Comparison of ENCODE assay signal across 1 cellular context in the genomic region with DNA sequence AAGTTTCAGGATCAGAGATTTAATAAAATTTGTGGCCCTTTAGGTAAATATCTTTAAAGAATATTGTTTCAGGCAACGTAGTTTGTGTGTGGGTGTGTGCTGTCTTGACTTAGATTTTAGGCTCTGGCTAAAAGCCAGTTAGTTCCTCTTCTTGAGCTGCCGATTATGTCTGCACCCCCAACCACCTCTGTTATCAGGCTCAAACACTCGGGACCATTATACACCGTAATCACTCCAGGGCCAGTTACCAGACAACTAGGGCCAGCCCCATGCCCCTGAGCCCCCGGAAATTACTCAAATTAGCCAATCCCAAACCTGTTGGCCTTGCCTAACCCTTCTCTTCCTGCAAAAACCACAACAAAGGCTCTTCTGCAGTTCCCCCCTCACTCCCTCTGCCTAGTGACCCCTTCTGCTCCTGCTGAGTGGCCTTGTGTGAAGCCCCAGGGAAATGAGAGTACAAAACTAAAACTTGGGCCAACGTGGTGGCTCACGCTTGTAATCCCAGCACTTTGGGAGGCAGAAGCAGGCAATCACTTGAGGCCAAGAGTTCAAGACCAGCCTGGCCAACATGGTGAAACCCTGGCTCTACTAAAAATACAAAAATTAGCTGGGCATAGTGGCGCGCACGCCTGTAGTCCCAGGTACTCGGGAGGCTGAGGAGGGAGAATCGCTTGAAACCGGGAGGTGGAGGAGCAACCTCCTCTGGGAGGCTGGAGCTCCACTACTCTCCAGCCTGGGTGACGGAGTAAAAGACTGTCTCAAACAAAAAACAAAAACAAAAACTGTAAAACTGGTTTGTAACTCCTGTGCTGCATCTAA.
TF ChIP-seq lines count a peak whose summit lies in the region.

No MANE protein-coding gene starts in this region.

TF ChIP-seq in GM12878, 131 proteins besides CTCF, POLR2A, EP300 and RAD21 (continues in another document):
- TF ChIP-seq, protein P1, sequence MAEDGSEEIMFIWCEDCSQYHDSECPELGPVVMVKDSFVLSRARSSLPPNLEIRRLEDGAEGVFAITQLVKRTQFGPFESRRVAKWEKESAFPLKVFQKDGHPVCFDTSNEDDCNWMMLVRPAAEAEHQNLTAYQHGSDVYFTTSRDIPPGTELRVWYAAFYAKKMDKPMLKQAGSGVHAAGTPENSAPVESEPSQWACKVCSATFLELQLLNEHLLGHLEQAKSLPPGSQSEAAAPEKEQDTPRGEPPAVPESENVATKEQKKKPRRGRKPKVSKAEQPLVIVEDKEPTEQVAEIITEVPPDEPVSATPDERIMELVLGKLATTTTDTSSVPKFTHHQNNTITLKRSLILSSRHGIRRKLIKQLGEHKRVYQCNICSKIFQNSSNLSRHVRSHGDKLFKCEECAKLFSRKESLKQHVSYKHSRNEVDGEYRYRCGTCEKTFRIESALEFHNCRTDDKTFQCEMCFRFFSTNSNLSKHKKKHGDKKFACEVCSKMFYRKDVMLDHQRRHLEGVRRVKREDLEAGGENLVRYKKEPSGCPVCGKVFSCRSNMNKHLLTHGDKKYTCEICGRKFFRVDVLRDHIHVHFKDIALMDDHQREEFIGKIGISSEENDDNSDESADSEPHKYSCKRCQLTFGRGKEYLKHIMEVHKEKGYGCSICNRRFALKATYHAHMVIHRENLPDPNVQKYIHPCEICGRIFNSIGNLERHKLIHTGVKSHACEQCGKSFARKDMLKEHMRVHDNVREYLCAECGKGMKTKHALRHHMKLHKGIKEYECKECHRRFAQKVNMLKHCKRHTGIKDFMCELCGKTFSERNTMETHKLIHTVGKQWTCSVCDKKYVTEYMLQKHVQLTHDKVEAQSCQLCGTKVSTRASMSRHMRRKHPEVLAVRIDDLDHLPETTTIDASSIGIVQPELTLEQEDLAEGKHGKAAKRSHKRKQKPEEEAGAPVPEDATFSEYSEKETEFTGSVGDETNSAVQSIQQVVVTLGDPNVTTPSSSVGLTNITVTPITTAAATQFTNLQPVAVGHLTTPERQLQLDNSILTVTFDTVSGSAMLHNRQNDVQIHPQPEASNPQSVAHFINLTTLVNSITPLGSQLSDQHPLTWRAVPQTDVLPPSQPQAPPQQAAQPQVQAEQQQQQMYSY (CRISPR knock-in tag; IDR thresholded peaks at IDR 0.05) = no peak
- TF ChIP-seq, protein P2, sequence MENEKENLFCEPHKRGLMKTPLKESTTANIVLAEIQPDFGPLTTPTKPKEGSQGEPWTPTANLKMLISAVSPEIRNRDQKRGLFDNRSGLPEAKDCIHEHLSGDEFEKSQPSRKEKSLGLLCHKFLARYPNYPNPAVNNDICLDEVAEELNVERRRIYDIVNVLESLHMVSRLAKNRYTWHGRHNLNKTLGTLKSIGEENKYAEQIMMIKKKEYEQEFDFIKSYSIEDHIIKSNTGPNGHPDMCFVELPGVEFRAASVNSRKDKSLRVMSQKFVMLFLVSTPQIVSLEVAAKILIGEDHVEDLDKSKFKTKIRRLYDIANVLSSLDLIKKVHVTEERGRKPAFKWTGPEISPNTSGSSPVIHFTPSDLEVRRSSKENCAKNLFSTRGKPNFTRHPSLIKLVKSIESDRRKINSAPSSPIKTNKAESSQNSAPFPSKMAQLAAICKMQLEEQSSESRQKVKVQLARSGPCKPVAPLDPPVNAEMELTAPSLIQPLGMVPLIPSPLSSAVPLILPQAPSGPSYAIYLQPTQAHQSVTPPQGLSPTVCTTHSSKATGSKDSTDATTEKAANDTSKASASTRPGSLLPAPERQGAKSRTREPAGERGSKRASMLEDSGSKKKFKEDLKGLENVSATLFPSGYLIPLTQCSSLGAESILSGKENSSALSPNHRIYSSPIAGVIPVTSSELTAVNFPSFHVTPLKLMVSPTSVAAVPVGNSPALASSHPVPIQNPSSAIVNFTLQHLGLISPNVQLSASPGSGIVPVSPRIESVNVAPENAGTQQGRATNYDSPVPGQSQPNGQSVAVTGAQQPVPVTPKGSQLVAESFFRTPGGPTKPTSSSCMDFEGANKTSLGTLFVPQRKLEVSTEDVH (IDR thresholded peaks at IDR 0.05; ENCODE audit: low read depth, partially characterized antibody) = no peak
- TF ChIP-seq SRF (IDR thresholded peaks at IDR 0.05; ENCODE audit: low read depth in 2 of 2, low read length in 2 of 2) (0 out of 4 replicates have a peak, but pooled peaks of 1 of the 2 experiments have one; percentile 5), NR2C1 (IDR thresholded peaks at IDR 0.05) (no peak), EZH2 (IDR thresholded peaks at IDR 0.05; ENCODE audit: borderline replicate concordance, control insufficient read depth, low read depth, low read length) (no peak), ETV6 (conservative IDR thresholded peaks at IDR 0.05 in 1 of 2, IDR thresholded peaks at IDR 0.05 in 1 of 2; ENCODE audit: borderline replicate concordance in 1 of 2, low read depth in 1 of 2) (peak in 1 of 2 experiments; percentile 48; a peak in 1 of 4 replicates), SPI1 (IDR thresholded peaks at IDR 0.05; ENCODE audit: borderline replicate concordance, insufficient read depth, low read depth, low read length) (no peak), NRF1 (conservative IDR thresholded peaks at IDR 0.05; ENCODE audit: low read depth, low read length) (no peak), CEBPB (IDR thresholded peaks at IDR 0.05; ENCODE audit: borderline replicate concordance in 1 of 2, low read depth in 2 of 2, low read length in 2 of 2) (no peak), YY1 (IDR thresholded peaks at IDR 0.05; ENCODE audit: low read depth, low read length) (0 out of 2 replicates have a peak, but pooled peaks have one; percentile 25), RUNX3 (IDR thresholded peaks at IDR 0.05; ENCODE audit: low read length) (peak; percentile 97), LARP7 (IDR thresholded peaks at IDR 0.05) (no peak), ZZZ3 (IDR thresholded peaks at IDR 0.05; ENCODE audit: control insufficient read depth, insufficient read length, low read depth) (no peak), IKZF1 (conservative IDR thresholded peaks at IDR 0.05) (peak; percentile 73), KDM1A (IDR thresholded peaks at IDR 0.05; ENCODE audit: borderline replicate concordance) (no peak), SMAD1 (IDR thresholded peaks at IDR 0.05; ENCODE audit: low read depth, partially characterized antibody) (no peak), GATAD2B (conservative IDR thresholded peaks at IDR 0.05; ENCODE audit: low read depth) (peak; percentile 52), JUNB (IDR thresholded peaks at IDR 0.05) (peak; percentile 43; the same call in 1 of the 2 replicates), NBN (IDR thresholded peaks at IDR 0.05) (0 out of 2 replicates have a peak, but pooled peaks have one; percentile 25), CREM (IDR thresholded peaks at IDR 0.05; ENCODE audit: low read depth) (peak; percentile 46; the same call in 1 of the 2 replicates), RB1 (IDR thresholded peaks at IDR 0.05; ENCODE audit: borderline replicate concordance) (no peak), GABPA (IDR thresholded peaks at IDR 0.05; ENCODE audit: low read depth) (peak; percentile 46; the same call in 1 of the 2 replicates), SP1 (IDR thresholded peaks at IDR 0.05; ENCODE audit: low read depth, low read length) (peak; percentile 34)
- TF ChIP-seq, protein P3, sequence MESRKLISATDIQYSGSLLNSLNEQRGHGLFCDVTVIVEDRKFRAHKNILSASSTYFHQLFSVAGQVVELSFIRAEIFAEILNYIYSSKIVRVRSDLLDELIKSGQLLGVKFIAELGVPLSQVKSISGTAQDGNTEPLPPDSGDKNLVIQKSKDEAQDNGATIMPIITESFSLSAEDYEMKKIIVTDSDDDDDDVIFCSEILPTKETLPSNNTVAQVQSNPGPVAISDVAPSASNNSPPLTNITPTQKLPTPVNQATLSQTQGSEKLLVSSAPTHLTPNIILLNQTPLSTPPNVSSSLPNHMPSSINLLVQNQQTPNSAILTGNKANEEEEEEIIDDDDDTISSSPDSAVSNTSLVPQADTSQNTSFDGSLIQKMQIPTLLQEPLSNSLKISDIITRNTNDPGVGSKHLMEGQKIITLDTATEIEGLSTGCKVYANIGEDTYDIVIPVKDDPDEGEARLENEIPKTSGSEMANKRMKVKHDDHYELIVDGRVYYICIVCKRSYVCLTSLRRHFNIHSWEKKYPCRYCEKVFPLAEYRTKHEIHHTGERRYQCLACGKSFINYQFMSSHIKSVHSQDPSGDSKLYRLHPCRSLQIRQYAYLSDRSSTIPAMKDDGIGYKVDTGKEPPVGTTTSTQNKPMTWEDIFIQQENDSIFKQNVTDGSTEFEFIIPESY (IDR thresholded peaks at IDR 0.05) = peak; percentile 49; the same call in 1 of the 2 replicates
- TF ChIP-seq, protein P4, sequence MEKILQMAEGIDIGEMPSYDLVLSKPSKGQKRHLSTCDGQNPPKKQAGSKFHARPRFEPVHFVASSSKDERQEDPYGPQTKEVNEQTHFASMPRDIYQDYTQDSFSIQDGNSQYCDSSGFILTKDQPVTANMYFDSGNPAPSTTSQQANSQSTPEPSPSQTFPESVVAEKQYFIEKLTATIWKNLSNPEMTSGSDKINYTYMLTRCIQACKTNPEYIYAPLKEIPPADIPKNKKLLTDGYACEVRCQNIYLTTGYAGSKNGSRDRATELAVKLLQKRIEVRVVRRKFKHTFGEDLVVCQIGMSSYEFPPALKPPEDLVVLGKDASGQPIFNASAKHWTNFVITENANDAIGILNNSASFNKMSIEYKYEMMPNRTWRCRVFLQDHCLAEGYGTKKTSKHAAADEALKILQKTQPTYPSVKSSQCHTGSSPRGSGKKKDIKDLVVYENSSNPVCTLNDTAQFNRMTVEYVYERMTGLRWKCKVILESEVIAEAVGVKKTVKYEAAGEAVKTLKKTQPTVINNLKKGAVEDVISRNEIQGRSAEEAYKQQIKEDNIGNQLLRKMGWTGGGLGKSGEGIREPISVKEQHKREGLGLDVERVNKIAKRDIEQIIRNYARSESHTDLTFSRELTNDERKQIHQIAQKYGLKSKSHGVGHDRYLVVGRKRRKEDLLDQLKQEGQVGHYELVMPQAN (conservative IDR thresholded peaks at IDR 0.05) = no peak
- TF ChIP-seq, protein P5, sequence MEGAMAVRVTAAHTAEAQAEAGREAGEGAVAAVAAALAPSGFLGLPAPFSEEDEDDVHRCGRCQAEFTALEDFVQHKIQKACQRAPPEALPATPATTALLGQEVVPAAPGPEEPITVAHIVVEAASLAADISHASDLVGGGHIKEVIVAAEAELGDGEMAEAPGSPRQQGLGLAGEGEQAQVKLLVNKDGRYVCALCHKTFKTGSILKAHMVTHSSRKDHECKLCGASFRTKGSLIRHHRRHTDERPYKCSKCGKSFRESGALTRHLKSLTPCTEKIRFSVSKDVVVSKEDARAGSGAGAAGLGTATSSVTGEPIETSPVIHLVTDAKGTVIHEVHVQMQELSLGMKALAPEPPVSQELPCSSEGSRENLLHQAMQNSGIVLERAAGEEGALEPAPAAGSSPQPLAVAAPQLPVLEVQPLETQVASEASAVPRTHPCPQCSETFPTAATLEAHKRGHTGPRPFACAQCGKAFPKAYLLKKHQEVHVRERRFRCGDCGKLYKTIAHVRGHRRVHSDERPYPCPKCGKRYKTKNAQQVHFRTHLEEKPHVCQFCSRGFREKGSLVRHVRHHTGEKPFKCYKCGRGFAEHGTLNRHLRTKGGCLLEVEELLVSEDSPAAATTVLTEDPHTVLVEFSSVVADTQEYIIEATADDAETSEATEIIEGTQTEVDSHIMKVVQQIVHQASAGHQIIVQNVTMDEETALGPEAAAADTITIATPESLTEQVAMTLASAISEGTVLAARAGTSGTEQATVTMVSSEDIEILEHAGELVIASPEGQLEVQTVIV (IDR thresholded peaks at IDR 0.05; ENCODE audit: borderline replicate concordance, partially characterized antibody) = no peak
- TF ChIP-seq, protein P6, sequence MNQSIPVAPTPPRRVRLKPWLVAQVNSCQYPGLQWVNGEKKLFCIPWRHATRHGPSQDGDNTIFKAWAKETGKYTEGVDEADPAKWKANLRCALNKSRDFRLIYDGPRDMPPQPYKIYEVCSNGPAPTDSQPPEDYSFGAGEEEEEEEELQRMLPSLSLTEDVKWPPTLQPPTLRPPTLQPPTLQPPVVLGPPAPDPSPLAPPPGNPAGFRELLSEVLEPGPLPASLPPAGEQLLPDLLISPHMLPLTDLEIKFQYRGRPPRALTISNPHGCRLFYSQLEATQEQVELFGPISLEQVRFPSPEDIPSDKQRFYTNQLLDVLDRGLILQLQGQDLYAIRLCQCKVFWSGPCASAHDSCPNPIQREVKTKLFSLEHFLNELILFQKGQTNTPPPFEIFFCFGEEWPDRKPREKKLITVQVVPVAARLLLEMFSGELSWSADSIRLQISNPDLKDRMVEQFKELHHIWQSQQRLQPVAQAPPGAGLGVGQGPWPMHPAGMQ (IDR thresholded peaks at IDR 0.05; ENCODE audit: borderline replicate concordance) = no peak
- TF ChIP-seq, protein P7, sequence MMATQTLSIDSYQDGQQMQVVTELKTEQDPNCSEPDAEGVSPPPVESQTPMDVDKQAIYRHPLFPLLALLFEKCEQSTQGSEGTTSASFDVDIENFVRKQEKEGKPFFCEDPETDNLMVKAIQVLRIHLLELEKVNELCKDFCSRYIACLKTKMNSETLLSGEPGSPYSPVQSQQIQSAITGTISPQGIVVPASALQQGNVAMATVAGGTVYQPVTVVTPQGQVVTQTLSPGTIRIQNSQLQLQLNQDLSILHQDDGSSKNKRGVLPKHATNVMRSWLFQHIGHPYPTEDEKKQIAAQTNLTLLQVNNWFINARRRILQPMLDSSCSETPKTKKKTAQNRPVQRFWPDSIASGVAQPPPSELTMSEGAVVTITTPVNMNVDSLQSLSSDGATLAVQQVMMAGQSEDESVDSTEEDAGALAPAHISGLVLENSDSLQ (IDR thresholded peaks at IDR 0.05) = no peak
- TF ChIP-seq, protein P8, sequence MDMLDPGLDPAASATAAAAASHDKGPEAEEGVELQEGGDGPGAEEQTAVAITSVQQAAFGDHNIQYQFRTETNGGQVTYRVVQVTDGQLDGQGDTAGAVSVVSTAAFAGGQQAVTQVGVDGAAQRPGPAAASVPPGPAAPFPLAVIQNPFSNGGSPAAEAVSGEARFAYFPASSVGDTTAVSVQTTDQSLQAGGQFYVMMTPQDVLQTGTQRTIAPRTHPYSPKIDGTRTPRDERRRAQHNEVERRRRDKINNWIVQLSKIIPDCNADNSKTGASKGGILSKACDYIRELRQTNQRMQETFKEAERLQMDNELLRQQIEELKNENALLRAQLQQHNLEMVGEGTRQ (IDR thresholded peaks at IDR 0.05; ENCODE audit: borderline replicate concordance, low read depth, low read length) = no peak
- TF ChIP-seq, protein P9, sequence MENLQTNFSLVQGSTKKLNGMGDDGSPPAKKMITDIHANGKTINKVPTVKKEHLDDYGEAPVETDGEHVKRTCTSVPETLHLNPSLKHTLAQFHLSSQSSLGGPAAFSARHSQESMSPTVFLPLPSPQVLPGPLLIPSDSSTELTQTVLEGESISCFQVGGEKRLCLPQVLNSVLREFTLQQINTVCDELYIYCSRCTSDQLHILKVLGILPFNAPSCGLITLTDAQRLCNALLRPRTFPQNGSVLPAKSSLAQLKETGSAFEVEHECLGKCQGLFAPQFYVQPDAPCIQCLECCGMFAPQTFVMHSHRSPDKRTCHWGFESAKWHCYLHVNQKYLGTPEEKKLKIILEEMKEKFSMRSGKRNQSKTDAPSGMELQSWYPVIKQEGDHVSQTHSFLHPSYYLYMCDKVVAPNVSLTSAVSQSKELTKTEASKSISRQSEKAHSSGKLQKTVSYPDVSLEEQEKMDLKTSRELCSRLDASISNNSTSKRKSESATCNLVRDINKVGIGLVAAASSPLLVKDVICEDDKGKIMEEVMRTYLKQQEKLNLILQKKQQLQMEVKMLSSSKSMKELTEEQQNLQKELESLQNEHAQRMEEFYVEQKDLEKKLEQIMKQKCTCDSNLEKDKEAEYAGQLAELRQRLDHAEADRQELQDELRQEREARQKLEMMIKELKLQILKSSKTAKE (IDR thresholded peaks at IDR 0.05; ENCODE audit: low read depth, poor library complexity, severe bottlenecking) = peak; percentile 41
- TF ChIP-seq, protein P10, sequence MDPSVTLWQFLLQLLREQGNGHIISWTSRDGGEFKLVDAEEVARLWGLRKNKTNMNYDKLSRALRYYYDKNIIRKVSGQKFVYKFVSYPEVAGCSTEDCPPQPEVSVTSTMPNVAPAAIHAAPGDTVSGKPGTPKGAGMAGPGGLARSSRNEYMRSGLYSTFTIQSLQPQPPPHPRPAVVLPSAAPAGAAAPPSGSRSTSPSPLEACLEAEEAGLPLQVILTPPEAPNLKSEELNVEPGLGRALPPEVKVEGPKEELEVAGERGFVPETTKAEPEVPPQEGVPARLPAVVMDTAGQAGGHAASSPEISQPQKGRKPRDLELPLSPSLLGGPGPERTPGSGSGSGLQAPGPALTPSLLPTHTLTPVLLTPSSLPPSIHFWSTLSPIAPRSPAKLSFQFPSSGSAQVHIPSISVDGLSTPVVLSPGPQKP (IDR thresholded peaks at IDR 0.05; ENCODE audit: low read depth, low read length) = no peak
